ENCODE assay signal across 28 cellular contexts in the genomic region with DNA sequence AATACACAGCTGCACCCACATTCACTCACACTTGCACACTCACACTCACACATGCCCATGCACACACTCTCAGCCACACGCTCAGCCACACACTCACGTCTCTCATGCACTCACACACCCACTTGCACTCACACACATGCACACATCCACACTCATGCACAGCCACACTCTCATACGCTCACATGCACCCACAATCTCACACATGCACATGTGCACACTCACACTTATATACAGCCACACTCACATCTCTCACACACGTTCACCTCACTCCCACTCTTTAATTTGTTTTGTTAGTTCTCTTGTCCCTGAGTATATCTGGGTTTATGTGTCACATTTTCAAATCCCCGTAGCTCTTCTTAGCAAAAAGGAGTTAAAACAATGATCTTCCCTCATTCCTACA.
"Had no signal": no experiment of that assay in that cellular context is flagged by ENCODE, and none has a peak within 500 bp of the region (broad histone marks: within the 10 kb centered on the region; RNA-seq: fewer than 3 reads in every experiment).

No MANE protein-coding gene starts in this region.

- H3K4me1 ChIP-seq: ascending aorta had no signal

- DNase-seq: activated B cell treated with CpG ODN at 0.5 μM for 24 hours; activated CD4-positive, alpha-beta memory T cell treated with anti-CD3 and anti-CD28 coated beads, Interleukin-2, amount 10 ng/mL, durations not matched to agents 7 days and 5 days; activated CD4-positive, alpha-beta T cell treated with anti-CD3 and anti-CD28 coated beads for 1 hour; activated CD4-positive, alpha-beta T cell treated with anti-CD3 and anti-CD28 coated beads for 36 hours; activated CD4-positive, alpha-beta T cell treated with anti-CD3 and anti-CD28 coated beads for 48 hours; activated CD4-positive, alpha-beta T cell treated with anti-CD3 and anti-CD28 coated beads, Interleukin-2, amount 10 ng/mL, durations not matched to agents 7 days and 5 days; activated CD4-positive, alpha-beta T cell treated with anti-CD3 and anti-CD28 coated beads, Interleukin-2, amount 50 U/mL, for 48 hours; activated CD8-positive, alpha-beta memory T cell treated with anti-CD3 and anti-CD28 coated beads for 24 hours; activated CD8-positive, alpha-beta memory T cell treated with anti-CD3 and anti-CD28 coated beads, Interleukin-2, amount 10 ng/mL, durations not matched to agents 7 days and 5 days; activated CD8-positive, alpha-beta memory T cell treated with anti-CD3 and anti-CD28 coated beads, Interleukin-2, amount 50 U/mL, for 48 hours; activated CD8-positive, alpha-beta T cell treated with anti-CD3 and anti-CD28 coated beads, Interleukin-2, amount 10 ng/mL, durations not matched to agents 7 days and 5 days; activated effector memory CD4-positive, alpha-beta T cell treated with Interleukin-2 at 50 U/mL for 16 hours; activated gamma-delta T cell; activated naive CD4-positive, alpha-beta T cell treated with anti-CD3 and anti-CD28 coated beads, Interleukin-2, amount 10 ng/mL, durations not matched to agents 7 days and 5 days; activated naive CD4-positive, alpha-beta T cell treated with Interleukin-2 at 50 U/mL for 16 hours; activated naive CD8-positive, alpha-beta T cell treated with anti-CD3 and anti-CD28 coated beads, Interleukin-2, amount 10 ng/mL, durations not matched to agents 7 days and 5 days; activated naive CD8-positive, alpha-beta T cell treated with anti-CD3 and anti-CD28 coated beads, Interleukin-2, amount 50 U/mL, for 24 hours; activated T-cell treated with anti-CD3 and anti-CD28 coated beads, Interleukin-2, amount 50 U/mL, for 24 hours; activated T-cell treated with anti-CD3 and anti-CD28 coated beads, Interleukin-2, amount 50 U/mL, for 48 hours; amygdala; anterior cingulate cortex; central memory CD4-positive, alpha-beta T cell; T-helper 1 cell; T-helper 2 cell; T-helper 9 cell had no signal

- ATAC-seq: activated CD4-positive, alpha-beta T cell treated with anti-CD3 and anti-CD28 coated beads for 36 hours; activated CD8-positive, alpha-beta memory T cell treated with anti-CD3 and anti-CD28 coated beads, Interleukin-2, amount 10 ng/mL, durations not matched to agents 7 days and 5 days; activated CD8-positive, alpha-beta T cell treated with anti-CD3 and anti-CD28 coated beads, Interleukin-2, amount 10 ng/mL, durations not matched to agents 7 days and 5 days; activated naive CD8-positive, alpha-beta T cell treated with anti-CD3 and anti-CD28 coated beads, Interleukin-2, amount 50 U/mL, for 24 hours had no signal

- H3K27me3 ChIP-seq: ascending aorta had no signal

- H3K9me3 ChIP-seq: ascending aorta had no signal

- H3K4me3 ChIP-seq: ascending aorta had no signal

- H3K36me3 ChIP-seq: ascending aorta had no signal

- H3K27ac ChIP-seq: ascending aorta, VCaP had no signal

- FAIRE-seq: TTC549 had no signal
